ENCODE assay signal across 12 cellular contexts in genomic region chr19:48918801-48919247, GRCh38. TPM values are rescaled to one million over a fixed set of nuclear protein-coding genes. Genes with fewer than 3 reads are reported as not detected.
DNase-seq lines count a peak whose midpoint lies in the region; ATAC-seq and TF ChIP-seq lines count a peak whose summit lies in the region.
"Had no signal": no experiment of that assay in that cellular context is flagged by ENCODE, and none has a peak within 500 bp of the region (broad histone marks: within the 10 kb centered on the region; RNA-seq: fewer than 3 reads in every experiment).

No MANE protein-coding gene starts in this region.

- H3K9me3 ChIP-seq in IMR-90 (ENCODE audit: control insufficient read depth, insufficient read depth, low read length) = no peaks in the 10 kb centered on the region
- H3K9me3 ChIP-seq in psoas muscle = no peaks in the 10 kb centered on the region

- TF ChIP-seq POLR2A in IMR-90 (IDR thresholded peaks at IDR 0.05; ENCODE audit: low read depth, low read length) = no peak

- no peak overlapping the region for H2AK5ac ChIP-seq in IMR-90 (ENCODE audit: low read depth, low read length)

- no peak overlapping the region for H2AFZ ChIP-seq in IMR-90 (replicated peaks; ENCODE audit: low read length, poor library complexity)

- H3K27me3 ChIP-seq in IMR-90 (ENCODE audit: control insufficient read depth, insufficient read depth, low read length) (no peaks in the 10 kb centered on the region), psoas muscle (ENCODE audit: insufficient read depth in 3 of 3, low read length in 2 of 3) (no peaks in the 10 kb centered on the region)

- no peak overlapping the region for H3K18ac ChIP-seq in IMR-90 (ENCODE audit: low read depth, low read length)

- H3K27ac ChIP-seq in IMR-90 (ENCODE audit: insufficient read depth, low read length) (no peak overlapping the region), psoas muscle (no peak overlapping the region)
- H3K27ac ChIP-seq: C4-2B had no signal

- H3K27ac Mint-ChIP-seq in activated naive CD8-positive, alpha-beta T cell treated with anti-CD3 and anti-CD28 coated beads, Interleukin-2, amount 50 U/mL, for 24 hours = no peak overlapping the region
- no peak overlapping the region for H3K27ac Mint-ChIP-seq in type B pancreatic cell

- H3K4me1 ChIP-seq in IMR-90 (ENCODE audit: control insufficient read depth, insufficient read depth, low read length) (no peaks in the 10 kb centered on the region), psoas muscle (no peaks in the 10 kb centered on the region)

- intact Hi-C loops in IMR-90 (cut with micrococcal nuclease) = no loop called here
- intact Hi-C loops in psoas muscle (cut with DNase I) = no loop called here

- BruUV-seq in IMR-90 (replicated peaks; lab: Mats Ljungman, UMichigan) = no TSS peak

- H3K36me3 Mint-ChIP-seq in activated naive CD8-positive, alpha-beta T cell treated with anti-CD3 and anti-CD28 coated beads, Interleukin-2, amount 50 U/mL, for 24 hours (ENCODE audit: low read depth) = peaks cover 17% of the 10 kb centered on the region
- H3K36me3 Mint-ChIP-seq in type B pancreatic cell = peaks cover 16% of the 10 kb centered on the region

- H3K4me3 Mint-ChIP-seq in activated naive CD8-positive, alpha-beta T cell treated with anti-CD3 and anti-CD28 coated beads, Interleukin-2, amount 50 U/mL, for 24 hours = no peak overlapping the region
- no peak overlapping the region for H3K4me3 Mint-ChIP-seq in type B pancreatic cell

- no peaks in the 10 kb centered on the region for H3K27me3 Mint-ChIP-seq in activated naive CD8-positive, alpha-beta T cell treated with anti-CD3 and anti-CD28 coated beads, Interleukin-2, amount 50 U/mL, for 24 hours
- H3K27me3 Mint-ChIP-seq in type B pancreatic cell = no peaks in the 10 kb centered on the region

- H4K20me1 ChIP-seq in IMR-90 (ENCODE audit: insufficient read depth, low read length) = no peaks in the 10 kb centered on the region; the same call in 1 of the 2 replicates

- H2BK20ac ChIP-seq in IMR-90 (ENCODE audit: low read depth, low read length) = no peak overlapping the region

- no peak for TF ChIP-seq RAD21 in IMR-90 (IDR thresholded peaks at IDR 0.05; ENCODE audit: low read length)

- no peak overlapping the region for H3K4ac ChIP-seq in IMR-90 (ENCODE audit: low read depth, low read length)

- H2BK120ac ChIP-seq in IMR-90 (ENCODE audit: low read depth, low read length) = no peak overlapping the region

- TF ChIP-seq CTCF in IMR-90 (conservative IDR thresholded peaks at IDR 0.05; ENCODE audit: low read depth, low read length) (no peak), psoas muscle (IDR thresholded peaks at IDR 0.05) (no peak), type B pancreatic cell (conservative IDR thresholded peaks at IDR 0.05) (no peak)

- H2BK15ac ChIP-seq in IMR-90 (ENCODE audit: low read depth, low read length) = no peak overlapping the region

- H3K36me3 ChIP-seq in IMR-90 (ENCODE audit: control insufficient read depth, insufficient read depth, low read length) = peaks cover 57% of the 10 kb centered on the region
- peaks cover 10 to 89% of the 10 kb centered on the region in 2 donors for H3K36me3 ChIP-seq in psoas muscle (ENCODE audit: insufficient read depth in 1 of 2, low read depth in 1 of 2)

- 0 out of 2 replicates have a peak, but pooled peaks cover 3% of the 10 kb centered on the region for H3K9me1 ChIP-seq in IMR-90 (ENCODE audit: insufficient read depth, low read length)

- CTCF ChIA-PET in IMR-90 (lab: Yijun Ruan, JAX) = interaction anchor here (0.6 kb wide), 1 partner anchor 46 kb away, joined by 3 read pairs; the partner anchor contains the start of gene FTL

- H2AK9ac ChIP-seq in IMR-90 (replicated peaks; ENCODE audit: low read depth, low read length, poor library complexity) = no peak overlapping the region

- dilution Hi-C loops in IMR-90 (cut with HindIII; ENCODE audit: low sequenced_read_pairs, unreplicated experiment) = no loop called here

- H3K4me3 ChIP-seq in IMR-90 (ENCODE audit: insufficient read depth, low read depth, low read length) = no peak overlapping the region
- no peak overlapping the region for H3K4me3 ChIP-seq in psoas muscle

- no peak overlapping the region for H3K23ac ChIP-seq in IMR-90 (ENCODE audit: low read depth, low read length)

- H3K56ac ChIP-seq in IMR-90 (ENCODE audit: extremely low read depth, insufficient read depth, low read length) = no peak overlapping the region

- 0 out of 4 replicates have a peak, but pooled peaks cover 0 to 8% of the 10 kb centered on the region in 2 experiments for H3K79me1 ChIP-seq in IMR-90 (ENCODE audit: low read depth in 1 of 2, low read length in 2 of 2)

- no peak overlapping the region for H4K8ac ChIP-seq in IMR-90 (ENCODE audit: low read depth in 2 of 2, low read length in 2 of 2)

- no peak overlapping the region for H2BK5ac ChIP-seq in IMR-90 (ENCODE audit: low read depth, low read length, poor library complexity, severe bottlenecking)

- no peak overlapping the region for H3K14ac ChIP-seq in IMR-90 (replicated peaks; ENCODE audit: low read depth, low read length)

- H4K91ac ChIP-seq in IMR-90 (ENCODE audit: insufficient read depth, low read depth, low read length) = no peak overlapping the region

- in situ Hi-C loops in IMR-90 (cut with MboI; ENCODE audit: low sequenced_read_pairs) = no loop called here

- no peaks in the 10 kb centered on the region for H3K9me3 Mint-ChIP-seq in activated naive CD8-positive, alpha-beta T cell treated with anti-CD3 and anti-CD28 coated beads, Interleukin-2, amount 50 U/mL, for 24 hours
- no peaks in the 10 kb centered on the region for H3K9me3 Mint-ChIP-seq in type B pancreatic cell

- peak; percentile 36 for DNase-seq in activated CD4-positive, alpha-beta T cell treated with anti-CD3 and anti-CD28 coated beads for 48 hours
- no peak for DNase-seq in activated CD4-positive, alpha-beta T cell treated with anti-CD3 and anti-CD28 coated beads, Interleukin-2, amount 50 U/mL, for 1 hour
- DNase-seq in IMR-90 = no peak
- DNase-seq in activated naive CD8-positive, alpha-beta T cell treated with anti-CD3 and anti-CD28 coated beads, Interleukin-2, amount 50 U/mL, for 24 hours = no peak
- DNase-seq in psoas muscle = no peak
- no peak for DNase-seq in HCEC 1CT
- no peak for DNase-seq in HPDE6-E6E7 (ENCODE audit: extremely low spot score)
- no peak for DNase-seq in type B pancreatic cell (ENCODE audit: extremely low spot score, unreplicated experiment)
- DNase-seq: activated effector memory CD4-positive, alpha-beta T cell treated with Interleukin-2 at 50 U/mL for 16 hours had no signal

- 69% methylated on average over 4 of the region's 18 CpGs; no CpG with 5 or more reads in 1 of the 2 experiments for WGBS in IMR-90 (ENCODE audit: extremely low coverage in 2 of 2, insufficient read length in 1 of 2), 2 experiments
- 81 to 85% (median 81%) methylated on average over 18 of the region's 18 CpGs for WGBS in psoas muscle, 3 donors

- H3K9ac ChIP-seq in IMR-90 (ENCODE audit: low read depth, low read length) = no peak overlapping the region

- H3K4me2 ChIP-seq in IMR-90 (ENCODE audit: low read depth, low read length) = no peak overlapping the region

- POLR2A ChIA-PET in IMR-90 (lab: Charles Lee; ENCODE audit: unreplicated experiment) = no interaction called here

- no peaks in the 10 kb centered on the region for H3K4me1 Mint-ChIP-seq in activated naive CD8-positive, alpha-beta T cell treated with anti-CD3 and anti-CD28 coated beads, Interleukin-2, amount 50 U/mL, for 24 hours
- no peaks in the 10 kb centered on the region for H3K4me1 Mint-ChIP-seq in type B pancreatic cell (ENCODE audit: unreplicated experiment)

- ATAC-seq in IMR-90 (ENCODE audit: low read depth) (peak; percentile 49), psoas muscle (peak in 3 of 4 donors; percentile 44 to 80 (median 59))
- ATAC-seq in activated naive CD8-positive, alpha-beta T cell treated with anti-CD3 and anti-CD28 coated beads, Interleukin-2, amount 50 U/mL, for 24 hours = peak; percentile 53

- no peak overlapping the region for H4K5ac ChIP-seq in IMR-90 (ENCODE audit: low read depth, low read length)

RNA-seq across cellular contexts. Expression of gene DHDH, which starts 14.7 kb away (rescaled TPM):
- 0.28 and 0.36 TPM in 2 replicates for total RNA-seq in IMR-90 (2012; rRNA removed)
- 0.33 and 0.53 TPM in 2 replicates for polyA plus RNA-seq in IMR-90 (2012; rRNA removed)
- polyA plus RNA-seq in IMR-90 (2012; cell fraction: cytosol; rRNA removed) = 0.17 and 1.3 TPM in 2 replicates
- 0.65 and 0.70 TPM in 2 replicates for polyA plus RNA-seq in IMR-90 (2012; cell fraction: nucleus; rRNA removed; ENCODE audit: low replicate concordance)
- total RNA-seq in psoas muscle = under 1 TPM in 1 of 4 donors, not detected in 3; 0.21 TPM
- polyA plus RNA-seq in psoas muscle = under 1 TPM in 1 of 3 donors, not detected in 2; 0.14 TPM
- 1.4 and 3.4 TPM in 2 replicates for total RNA-seq in type B pancreatic cell (ENCODE audit: low replicate concordance)
- total RNA-seq: MCF 10A; T-helper 1 cell treated with Interleukin-12 subunit alpha and Interleukin-12 subunit beta and Interleukin-4 antibody, amounts not matched to agents 30 ng/mL and 1 ng/mL, for 36 hours had no signal

RNA-seq across cellular contexts. Expression of gene NUCB1, which starts 18.7 kb away (rescaled TPM):
- total RNA-seq in IMR-90 (2012; rRNA removed) = 37.3 and 39.2 TPM in 2 replicates
- polyA plus RNA-seq in IMR-90 (2012; rRNA removed) = 253 and 261 TPM in 2 replicates
- polyA plus RNA-seq in IMR-90 (2012; cell fraction: cytosol; rRNA removed) = 236 and 325 TPM in 2 replicates
- polyA plus RNA-seq in IMR-90 (2012; cell fraction: nucleus; rRNA removed; ENCODE audit: low replicate concordance) = 149 and 260 TPM in 2 replicates
- total RNA-seq in psoas muscle = 100 to 1,000 TPM in 2 of 4 donors, 10 to 100 TPM in 2; 86.4 to 143 (median 101) TPM
- 10 to 100 TPM; 49.9 to 97.1 (median 90.7) TPM for polyA plus RNA-seq in psoas muscle
- total RNA-seq in type B pancreatic cell (ENCODE audit: low replicate concordance) = 202 and 205 TPM in 2 replicates

RNA-seq across cellular contexts. Expression of gene TULP2, which starts 20.3 kb away (rescaled TPM):
- total RNA-seq in IMR-90 (2012; rRNA removed) = under 0.01 TPM in 1 of 2 replicates, not detected in the other
- 0.20 and 0.26 TPM in 2 replicates for polyA plus RNA-seq in IMR-90 (2012; rRNA removed)
- polyA plus RNA-seq in IMR-90 (2012; cell fraction: cytosol; rRNA removed) = 0.11 and 0.18 TPM in 2 replicates
- polyA plus RNA-seq in IMR-90 (2012; cell fraction: nucleus; rRNA removed; ENCODE audit: low replicate concordance) = 0.11 and 0.15 TPM in 2 replicates
- under 1 TPM in 2 of 4 donors, not detected in 2; 0.13 to 0.17 TPM for total RNA-seq in psoas muscle
- polyA plus RNA-seq in psoas muscle = under 1 TPM in 2 of 3 donors, not detected in 1; 0.06 to 0.07 TPM
- not detected in 2 replicates for total RNA-seq in type B pancreatic cell (ENCODE audit: low replicate concordance)
- total RNA-seq: MCF 10A; T-helper 1 cell treated with Interleukin-12 subunit alpha and Interleukin-12 subunit beta and Interleukin-4 antibody, amounts not matched to agents 30 ng/mL and 1 ng/mL, for 36 hours had no signal

RNA-seq across cellular contexts. Expression of gene BAX, which starts 35.9 kb away (rescaled TPM):
- 23.3 and 26.1 TPM in 2 replicates for total RNA-seq in IMR-90 (2012; rRNA removed)
- polyA plus RNA-seq in IMR-90 (2012; rRNA removed) = 169 and 181 TPM in 2 replicates
- 205 and 279 TPM in 2 replicates for polyA plus RNA-seq in IMR-90 (2012; cell fraction: cytosol; rRNA removed)
- polyA plus RNA-seq in IMR-90 (2012; cell fraction: nucleus; rRNA removed; ENCODE audit: low replicate concordance) = 285 and 331 TPM in 2 replicates
- 10 to 100 TPM; 16.8 to 24.4 (median 22.0) TPM for total RNA-seq in psoas muscle
- 10 to 100 TPM; 20.7 to 66.1 (median 35.6) TPM for polyA plus RNA-seq in psoas muscle
- 161 and 201 TPM in 2 replicates for total RNA-seq in type B pancreatic cell (ENCODE audit: low replicate concordance)

RNA-seq across cellular contexts. Expression of gene FTL, which starts 46.3 kb away (rescaled TPM):
- 913 and 1,057 TPM in 2 replicates for total RNA-seq in IMR-90 (2012; rRNA removed)
- 2,766 and 2,944 TPM in 2 replicates for polyA plus RNA-seq in IMR-90 (2012; rRNA removed)
- 1,686 and 2,711 TPM in 2 replicates for polyA plus RNA-seq in IMR-90 (2012; cell fraction: cytosol; rRNA removed)
- polyA plus RNA-seq in IMR-90 (2012; cell fraction: nucleus; rRNA removed; ENCODE audit: low replicate concordance) = 443 and 473 TPM in 2 replicates
- total RNA-seq in psoas muscle = 1,000 to 10,000 TPM in 3 of 4 donors, 100 to 1,000 TPM in 1; 802 to 2,269 (median 1,158) TPM
- polyA plus RNA-seq in psoas muscle = 1,000 to 10,000 TPM; 1,296 to 1,753 (median 1,467) TPM
- 1,657 and 2,039 TPM in 2 replicates for total RNA-seq in type B pancreatic cell (ENCODE audit: low replicate concordance)
